8 cellular contexts compared by ENCODE assay signal in genomic region chr5:151214614-151215545, GRCh38. TPM values are rescaled to one million over a fixed set of nuclear protein-coding genes. Genes with fewer than 3 reads are reported as not detected.
DNase-seq lines count a peak whose midpoint lies in the region; ATAC-seq and TF ChIP-seq lines count a peak whose summit lies in the region.

No MANE protein-coding gene starts in this region.

- in situ Hi-C loops in transverse colon (cut with MboI; ENCODE audit: low pct_ligation_motif_present in 1 of 4, low pct_unique_long_range_greater_than_20kb in 1 of 4, low sequenced_read_pairs in 3 of 4), result no loop called here

- peaks cover 16 to 58% (median 39%) of the 10 kb centered on the region in 4 donors for H3K4me1 ChIP-seq in transverse colon

- H3K27ac ChIP-seq in transverse colon, result peak overlapping the region; percentile 78 to 87 (median 80)

- no peak for TF ChIP-seq POLR2A in transverse colon (IDR thresholded peaks at IDR 0.05)

- H3K9me3 ChIP-seq in transverse colon, result no peaks in the 10 kb centered on the region

- no peaks in the 10 kb centered on the region for H3K36me3 ChIP-seq in transverse colon

- TF ChIP-seq EP300 in transverse colon (IDR thresholded peaks at IDR 0.05; ENCODE audit: low read depth), result no peak

- ATAC-seq in HG03060 (IDR thresholded peaks at IDR 0.05; ENCODE audit: low read depth, unreplicated experiment), result peak; percentile 38
- ATAC-seq in left ventricle myocardium superior, result peak; percentile 20

- intact Hi-C loops in left ventricle myocardium superior (cut with micrococcal nuclease), result no loop called here
- intact Hi-C loops in transverse colon (cut with DNase I; ENCODE audit: low total_unique reads), result no loop called here

- no peaks in the 10 kb centered on the region for H3K27me3 ChIP-seq in transverse colon

- no peak overlapping the region for H3K4me3 ChIP-seq in transverse colon

- peak; percentile 61 for DNase-seq in activated gamma-delta T cell treated with Interleukin-2 at 50 U/mL for 16 hours
- no peak for DNase-seq in activated gamma-delta T cell (lab: John Stamatoyannopoulos, UW)
- DNase-seq in T-helper 22 cell (ENCODE audit: low read depth), result peak; percentile 28
- no peak for DNase-seq in left ventricle myocardium superior
- peak; percentile 50 for DNase-seq in transverse colon
- DNase-seq in NCI-H1417 (lab: John Stamatoyannopoulos, UW), result no peak
- no peak for DNase-seq in glomerular visceral epithelial cell (ENCODE audit: extremely low spot score)

- 67 to 76% methylated on average over 1 to 10 of the region's 10 CpGs for WGBS in transverse colon (ENCODE audit: low coverage in 1 of 2), 2 donors

- no peak for TF ChIP-seq CTCF in transverse colon (IDR thresholded peaks at IDR 0.05)

RNA-seq across cellular contexts. Expression of gene CCDC69, which starts 9.0 kb away (rescaled TPM):
- total RNA-seq in left ventricle myocardium superior (178 TPM), transverse colon (10 to 100 TPM; 37.7 to 89.2 (median 62.1) TPM)

RNA-seq across cellular contexts. Expression of gene GM2A, which starts 38.1 kb away (rescaled TPM):
- total RNA-seq in left ventricle myocardium superior (32.1 TPM), transverse colon (10 to 100 TPM in 2 of 4 donors, 1 to 10 TPM in 2; 5.6 to 19.5 (median 11.2) TPM)

RNA-seq across cellular contexts. Expression of gene ANXA6, which starts 57.3 kb away (rescaled TPM):
- total RNA-seq in left ventricle myocardium superior, result 214 TPM
- 10 to 100 TPM; 19.1 to 79.0 (median 55.3) TPM for total RNA-seq in transverse colon

Comparison
In these comparisons a context has a peak if more than half of its experiments do, and no peak if none do; other contexts are left out.
1. DNase-seq: peak in activated gamma-delta T cell treated with Interleukin-2 at 50 U/mL for 16 hours (single experiment), T-helper 22 cell (single experiment) and transverse colon (single experiment); none in activated gamma-delta T cell (single experiment), left ventricle myocardium superior (single experiment), NCI-H1417 (0 of 3) and glomerular visceral epithelial cell (single experiment).